Comparison of ENCODE assay signal across 13 cellular contexts in the genomic region with DNA sequence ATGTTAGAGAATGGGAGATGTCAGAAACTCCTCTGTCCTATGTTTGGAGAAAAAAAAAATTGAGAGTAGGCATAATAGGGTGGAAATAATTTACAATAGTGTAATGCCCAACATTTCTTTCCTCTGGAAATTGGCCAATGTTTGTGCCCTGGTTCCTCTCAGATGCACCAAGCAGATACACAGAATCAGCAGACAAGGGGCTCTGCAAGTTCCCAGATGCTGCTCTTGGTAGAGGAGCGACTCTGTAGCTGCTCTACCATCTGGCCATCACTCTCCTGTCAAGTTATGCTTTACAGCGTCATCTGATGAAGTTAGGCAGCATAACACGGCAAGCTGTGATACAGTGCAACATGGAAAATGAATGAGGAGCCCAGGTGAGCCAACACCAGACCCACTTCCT. TPM values are rescaled to one million over a fixed set of nuclear protein-coding genes. Genes with fewer than 3 reads are reported as not detected.
A peak's percentile ranks its signal among the peaks of the same experiment; 100 is the strongest.
DNase-seq lines count a peak whose midpoint lies in the region; ATAC-seq and TF ChIP-seq lines count a peak whose summit lies in the region.
"Had no signal": no experiment of that assay in that cellular context is flagged by ENCODE, and none has a peak within 500 bp of the region (broad histone marks: within the 10 kb centered on the region; RNA-seq: fewer than 3 reads in every experiment).

No MANE protein-coding gene starts in this region.

- CTCF ChIA-PET in activated CD8-positive, alpha-beta T cell treated with anti-CD3 and anti-CD28 coated beads for 36 hours (lab: Charles Lee), result interaction anchor here (0.8 kb wide), 1 partner anchor 14 kb away, joined by 3 read pairs; no protein-coding TSS in a partner anchor

- in situ Hi-C loops in G401 (cut with HindIII; ENCODE audit: low sequenced_read_pairs), result no loop called here

- H3K4me1 Mint-ChIP-seq in activated CD8-positive, alpha-beta T cell treated with anti-CD3 and anti-CD28 coated beads for 36 hours (ENCODE audit: low read depth), result no peaks in the 10 kb centered on the region
- H3K4me1 Mint-ChIP-seq: CD4-positive, CD25-positive, alpha-beta regulatory T cell had no signal

- no peak for ATAC-seq in HG03045 (IDR thresholded peaks at IDR 0.05; ENCODE audit: unreplicated experiment)
- ATAC-seq in activated CD8-positive, alpha-beta T cell treated with anti-CD3 and anti-CD28 coated beads for 36 hours, result no peak

- POLR2A ChIA-PET in activated CD8-positive, alpha-beta T cell treated with anti-CD3 and anti-CD28 coated beads for 36 hours (lab: Charles Lee), result interaction anchor here (0.6 kb wide), 1 partner anchor 26 kb away, joined by 3 read pairs; no protein-coding TSS in a partner anchor

- no peak for TF ChIP-seq CTCF in activated CD8-positive, alpha-beta T cell treated with anti-CD3 and anti-CD28 coated beads for 36 hours (IDR thresholded peaks at IDR 0.05)

- no peak overlapping the region for H3K27ac Mint-ChIP-seq in activated CD8-positive, alpha-beta T cell treated with anti-CD3 and anti-CD28 coated beads for 36 hours
- H3K27ac Mint-ChIP-seq: CD4-positive, CD25-positive, alpha-beta regulatory T cell; IgD-negative memory B cell had no signal

- H3K36me3 Mint-ChIP-seq in activated CD8-positive, alpha-beta T cell treated with anti-CD3 and anti-CD28 coated beads for 36 hours (ENCODE audit: low read depth), result no peaks in the 10 kb centered on the region
- H3K36me3 Mint-ChIP-seq: CD4-positive, CD25-positive, alpha-beta regulatory T cell; IgD-negative memory B cell had no signal

- intact Hi-C loops in activated CD8-positive, alpha-beta T cell treated with anti-CD3 and anti-CD28 coated beads for 36 hours (cut with micrococcal nuclease), result no loop called here

- peak; percentile 84 for DNase-seq in DMS 273 (lab: John Stamatoyannopoulos, UW; ENCODE audit: unreplicated experiment)
- DNase-seq in NCI-H2171 (lab: John Stamatoyannopoulos, UW), result peak; percentile 88
- DNase-seq in SK-N-DZ (ENCODE audit: low spot score), result peak; percentile 40
- DNase-seq in ureter (ENCODE audit: low spot score), result no peak
- DNase-seq in activated CD8-positive, alpha-beta T cell treated with anti-CD3 and anti-CD28 coated beads for 36 hours, result no peak
- DNase-seq in G401 (ENCODE audit: low spot score), result no peak
- DNase-seq: CD4-positive, CD25-positive, alpha-beta regulatory T cell; DMS79 had no signal

- no peaks in the 10 kb centered on the region for H3K9me3 Mint-ChIP-seq in activated CD8-positive, alpha-beta T cell treated with anti-CD3 and anti-CD28 coated beads for 36 hours

- H3K4me3 Mint-ChIP-seq in activated CD8-positive, alpha-beta T cell treated with anti-CD3 and anti-CD28 coated beads for 36 hours, result no peak overlapping the region
- H3K4me3 Mint-ChIP-seq: CD4-positive, CD25-positive, alpha-beta regulatory T cell; IgD-negative memory B cell had no signal

- peaks cover 13% of the 10 kb centered on the region for H3K27me3 Mint-ChIP-seq in activated CD8-positive, alpha-beta T cell treated with anti-CD3 and anti-CD28 coated beads for 36 hours

RNA-seq across cellular contexts. Expression of a gene that starts 1.6 kb away (rescaled TPM):
- 0.51 and 0.78 TPM in 2 replicates for polyA plus RNA-seq in SK-N-DZ (2014; cell fraction: cytosol; rRNA removed)
- 0.07 and 0.79 TPM in 2 replicates for polyA plus RNA-seq in SK-N-DZ (2014; cell fraction: nucleus; rRNA removed)
- not detected for total RNA-seq in ureter
- total RNA-seq in activated CD8-positive, alpha-beta T cell treated with anti-CD3 and anti-CD28 coated beads for 36 hours, result not detected
- not detected in 2 replicates for total RNA-seq in G401 (2014; rRNA removed; shearing (Covaris generic))
- total RNA-seq: CD4-positive, CD25-positive, alpha-beta regulatory T cell; H1; HT1080 had no signal
- polyA plus RNA-seq: BJ; CD4-positive, CD25-positive, alpha-beta regulatory T cell; H1; IgD-negative memory B cell had no signal

RNA-seq across cellular contexts. Expression of a gene that starts 48.5 kb away (rescaled TPM):
- 1.1 and 2.3 TPM in 2 replicates for polyA plus RNA-seq in SK-N-DZ (2014; cell fraction: cytosol; rRNA removed)
- 2.0 and 2.1 TPM in 2 replicates for polyA plus RNA-seq in SK-N-DZ (2014; cell fraction: nucleus; rRNA removed)
- 2.7 TPM for total RNA-seq in ureter
- total RNA-seq in activated CD8-positive, alpha-beta T cell treated with anti-CD3 and anti-CD28 coated beads for 36 hours, result under 1 TPM; 0.56 to 0.92 TPM
- total RNA-seq in G401 (2014; rRNA removed; shearing (Covaris generic)), result 2.6 and 6.9 TPM in 2 replicates
- total RNA-seq: CD4-positive, CD25-positive, alpha-beta regulatory T cell had no signal
- polyA plus RNA-seq: CD4-positive, CD25-positive, alpha-beta regulatory T cell; IgD-negative memory B cell had no signal

RNA-seq across cellular contexts. Expression of a gene that starts 48.8 kb away (rescaled TPM):
- polyA plus RNA-seq in SK-N-DZ (2014; cell fraction: cytosol; rRNA removed), result 30.1 and 39.1 TPM in 2 replicates
- polyA plus RNA-seq in SK-N-DZ (2014; cell fraction: nucleus; rRNA removed), result 29.2 and 34.9 TPM in 2 replicates
- 38.8 TPM for total RNA-seq in ureter
- total RNA-seq in activated CD8-positive, alpha-beta T cell treated with anti-CD3 and anti-CD28 coated beads for 36 hours, result 10 to 100 TPM; 32.8 to 33.7 TPM
- total RNA-seq in G401 (2014; rRNA removed; shearing (Covaris generic)), result 61.0 and 85.5 TPM in 2 replicates

Comparison
In these comparisons a context has a peak if more than half of its experiments do, and no peak if none do; other contexts are left out.
1. DNase-seq: peak in DMS 273 (single experiment), NCI-H2171 (single experiment) and SK-N-DZ (single experiment); none in ureter (single experiment), activated CD8-positive, alpha-beta T cell treated with anti-CD3 and anti-CD28 coated beads for 36 hours (single experiment) and G401 (single experiment).